ENCODE assay signal across 9 cellular contexts in genomic region chr1:6209661-6210605, GRCh38. TPM values are rescaled to one million over a fixed set of nuclear protein-coding genes. Genes with fewer than 3 reads are reported as not detected.
DNase-seq lines count a peak whose midpoint lies in the region; ATAC-seq, FAIRE-seq and TF ChIP-seq lines count a peak whose summit lies in the region.
"Had no signal": no experiment of that assay in that cellular context is flagged by ENCODE, and none has a peak within 500 bp of the region (broad histone marks: within the 10 kb centered on the region; RNA-seq: fewer than 3 reads in every experiment).

No MANE protein-coding gene starts in this region.

- no peaks in the 10 kb centered on the region for H3K9me3 Mint-ChIP-seq in CD4-positive, CD25-positive, alpha-beta regulatory T cell
- no peaks in the 10 kb centered on the region for H3K9me3 Mint-ChIP-seq in activated naive CD4-positive, alpha-beta T cell treated with anti-CD3 and anti-CD28 coated beads for 36 hours

- peaks cover 0 to 18% (median 4%) of the 10 kb centered on the region in 4 donors for H3K4me1 Mint-ChIP-seq in CD4-positive, CD25-positive, alpha-beta regulatory T cell
- peaks cover 9% of the 10 kb centered on the region for H3K4me1 Mint-ChIP-seq in activated naive CD4-positive, alpha-beta T cell treated with anti-CD3 and anti-CD28 coated beads for 36 hours (ENCODE audit: low read depth)

- H3K27me3 ChIP-seq in CD4-positive, CD25-positive, alpha-beta regulatory T cell (ENCODE audit: control insufficient read depth, insufficient read depth, low read length), result peaks cover 2% of the 10 kb centered on the region
- H3K27me3 ChIP-seq in HCT116 (ENCODE audit: insufficient read depth, low read length) (no peaks in the 10 kb centered on the region), lower lobe of right lung (ENCODE audit: low read depth) (peaks cover 24% of the 10 kb centered on the region), small intestine (ENCODE audit: control insufficient read depth in 2 of 2, insufficient read depth in 2 of 2, low read length in 2 of 2) (no peaks in the 10 kb centered on the region), suprapubic skin (peaks cover 32% of the 10 kb centered on the region)

- TF ChIP-seq CTCF in HCT116 (IDR thresholded peaks at IDR 0.05 in 2 of 3, conservative IDR thresholded peaks at IDR 0.05 in 1 of 3; ENCODE audit: borderline replicate concordance in 1 of 3, insufficient read depth in 1 of 3, low read depth in 2 of 3, low read length in 2 of 3) (peak in 2 of 3 experiments; percentile 23 to 46; a peak in 4 of 6 replicates), lower lobe of right lung (IDR thresholded peaks at IDR 0.05) (no peak), suprapubic skin (IDR thresholded peaks at IDR 0.05) (no peak)

- no peak for ATAC-seq in CD4-positive, CD25-positive, alpha-beta regulatory T cell (ENCODE audit: low read depth in 2 of 2)
- no peak for ATAC-seq in HCT116
- ATAC-seq in lower lobe of right lung, result no peak

- H3K4me3 ChIP-seq in CD4-positive, CD25-positive, alpha-beta regulatory T cell (ENCODE audit: low read depth, low read length), result no peak overlapping the region
- H3K4me3 ChIP-seq in HCT116 (replicated peaks in 1 of 2; ENCODE audit: low read depth in 1 of 2, low read length in 2 of 2) (no peak overlapping the region), lower lobe of right lung (peak overlapping the region; percentile 56), small intestine (ENCODE audit: low read depth in 1 of 2, low read length in 2 of 2) (no peak overlapping the region), suprapubic skin (no peak overlapping the region)

- H2AFZ ChIP-seq in HCT116 (ENCODE audit: low read depth, low read length, poor library complexity, severe bottlenecking), result no peak overlapping the region

- peaks cover 26% of the 10 kb centered on the region for H3K27me3 Mint-ChIP-seq in CD4-positive, CD25-positive, alpha-beta regulatory T cell
- peaks cover 32% of the 10 kb centered on the region for H3K27me3 Mint-ChIP-seq in activated naive CD4-positive, alpha-beta T cell treated with anti-CD3 and anti-CD28 coated beads for 36 hours (ENCODE audit: low read depth)

- no peaks in the 10 kb centered on the region for H3K36me3 Mint-ChIP-seq in CD4-positive, CD25-positive, alpha-beta regulatory T cell
- no peaks in the 10 kb centered on the region for H3K36me3 Mint-ChIP-seq in activated naive CD4-positive, alpha-beta T cell treated with anti-CD3 and anti-CD28 coated beads for 36 hours (ENCODE audit: low read depth)

- BruUV-seq in HCT116 (replicated peaks; lab: Mats Ljungman, UMichigan), result no TSS peak

- peaks cover 38% of the 10 kb centered on the region for H3K4me1 ChIP-seq in CD4-positive, CD25-positive, alpha-beta regulatory T cell (ENCODE audit: control insufficient read depth, insufficient read depth, low read length, poor library complexity, severe bottlenecking)
- H3K4me1 ChIP-seq in HCT116 (ENCODE audit: control insufficient read depth in 1 of 2, insufficient read depth in 2 of 2, low read length in 2 of 2), result peaks cover 0 to 15% of the 10 kb centered on the region in 2 experiments; a peak in 3 of 4 replicates
- H3K4me1 ChIP-seq in lower lobe of right lung, result peaks cover 34% of the 10 kb centered on the region
- H3K4me1 ChIP-seq in small intestine (ENCODE audit: control insufficient read depth in 2 of 2, insufficient read depth in 1 of 2, low read depth in 1 of 2, low read length in 1 of 2), result peaks cover 0 to 1% of the 10 kb centered on the region in 2 donors
- H3K4me1 ChIP-seq in suprapubic skin, result peaks cover 39% of the 10 kb centered on the region

- no peak for TF ChIP-seq POLR2A in HCT116 (IDR thresholded peaks at IDR 0.05; ENCODE audit: borderline replicate concordance, extremely low read depth, insufficient read depth, insufficient read length)
- no peak for TF ChIP-seq POLR2A in suprapubic skin (IDR thresholded peaks at IDR 0.05)

- no peak for TF ChIP-seq RAD21 in HCT116 (IDR thresholded peaks at IDR 0.05; ENCODE audit: low read depth)

- H3K9me3 ChIP-seq in CD4-positive, CD25-positive, alpha-beta regulatory T cell (ENCODE audit: control insufficient read depth in 2 of 2, low read length in 2 of 2), result no peaks in the 10 kb centered on the region
- H3K9me3 ChIP-seq in HCT116 (ENCODE audit: control insufficient read depth in 1 of 2, insufficient read depth in 1 of 2, low read depth in 1 of 2, low read length in 2 of 2) (no peaks in the 10 kb centered on the region), lower lobe of right lung (no peaks in the 10 kb centered on the region), small intestine (ENCODE audit: control insufficient read depth, low read depth) (no peaks in the 10 kb centered on the region), suprapubic skin (no peaks in the 10 kb centered on the region)

- H3K27ac ChIP-seq in CD4-positive, CD25-positive, alpha-beta regulatory T cell (ENCODE audit: insufficient read depth, low read length, poor library complexity, severe bottlenecking), result no peak overlapping the region
- H3K27ac ChIP-seq in HCT116 (ENCODE audit: low read depth, low read length) (no peak overlapping the region), lower lobe of right lung (no peak overlapping the region), small intestine (ENCODE audit: low read depth in 1 of 2, low read length in 1 of 2) (no peak overlapping the region), suprapubic skin (no peak overlapping the region)

- peaks cover 24% of the 10 kb centered on the region for H3K79me2 ChIP-seq in HCT116 (ENCODE audit: insufficient read depth, low read length)

- H4K20me1 ChIP-seq in HCT116 (ENCODE audit: insufficient read depth), result no peaks in the 10 kb centered on the region

- H3K9me2 ChIP-seq in HCT116 (ENCODE audit: insufficient read depth), result no peaks in the 10 kb centered on the region

- DNase-seq in CD4-positive, CD25-positive, alpha-beta regulatory T cell, result peak in 2 of 3 donors; percentile 18 to 24
- DNase-seq in HCT116 (ENCODE audit: low read depth, low spot score), result no peak
- DNase-seq in activated naive CD4-positive, alpha-beta T cell treated with anti-CD3 and anti-CD28 coated beads for 36 hours, result no peak
- no peak for DNase-seq in lower lobe of right lung
- no peak for DNase-seq in amniotic stem cell (lab: John Stamatoyannopoulos, UW)
- no peak for DNase-seq in small intestine
- no peak for DNase-seq in HTR-8/SVneo (ENCODE audit: insufficient read length, low spot score)
- DNase-seq in suprapubic skin (ENCODE audit: low spot score in 2 of 2), result no peak

- POLR2A ChIA-PET in HCT116 (lab: Charles Lee), result no interaction called here

- H3K27ac Mint-ChIP-seq in CD4-positive, CD25-positive, alpha-beta regulatory T cell, result no peak overlapping the region
- no peak overlapping the region for H3K27ac Mint-ChIP-seq in activated naive CD4-positive, alpha-beta T cell treated with anti-CD3 and anti-CD28 coated beads for 36 hours

- CTCF ChIA-PET in HCT116 (lab: Charles Lee), result no interaction called here
- CTCF ChIA-PET in activated naive CD4-positive, alpha-beta T cell treated with anti-CD3 and anti-CD28 coated beads for 36 hours (lab: Charles Lee), result interaction anchor here (0.6 kb wide), 1 partner anchor 97 kb away, joined by 3 read pairs; no protein-coding TSS in a partner anchor

- intact Hi-C loops in HCT116 (cut with micrococcal nuclease) (no loop called here), lower lobe of right lung (cut with DNase I) (no loop called here)
- intact Hi-C loops in activated naive CD4-positive, alpha-beta T cell treated with anti-CD3 and anti-CD28 coated beads for 36 hours (cut with micrococcal nuclease), result no loop called here

- H3K9ac ChIP-seq in HCT116 (ENCODE audit: low read length), result no peak overlapping the region

- no peaks in the 10 kb centered on the region for H3K36me3 ChIP-seq in CD4-positive, CD25-positive, alpha-beta regulatory T cell (ENCODE audit: control insufficient read depth, insufficient read depth, low read length)
- H3K36me3 ChIP-seq in HCT116 (ENCODE audit: control insufficient read depth in 1 of 2, insufficient read depth in 2 of 2, low read length in 2 of 2), result peaks cover 0 to 27% of the 10 kb centered on the region in 2 experiments; a peak in 2 of 4 replicates
- no peaks in the 10 kb centered on the region for H3K36me3 ChIP-seq in lower lobe of right lung
- H3K36me3 ChIP-seq in small intestine (ENCODE audit: control insufficient read depth in 2 of 2, insufficient read depth in 2 of 2, low read length in 2 of 2), result no peaks in the 10 kb centered on the region
- no peaks in the 10 kb centered on the region for H3K36me3 ChIP-seq in suprapubic skin

- peak overlapping the region in 3 of 4 donors; percentile 39 to 46 (median 43) for H3K4me3 Mint-ChIP-seq in CD4-positive, CD25-positive, alpha-beta regulatory T cell
- peak overlapping the region; percentile 12 for H3K4me3 Mint-ChIP-seq in activated naive CD4-positive, alpha-beta T cell treated with anti-CD3 and anti-CD28 coated beads for 36 hours

- 83 to 85% (median 85%) methylated on average over 14 to 17 of the region's 17 CpGs for WGBS in small intestine, 3 donors
- WGBS in suprapubic skin, result 75% methylated on average over 5 of the region's 17 CpGs

- no peak for FAIRE-seq in small intestine (lab: Jason Lieb, UNC)
- FAIRE-seq in HTR-8/SVneo (lab: Jason Lieb, UNC), result no peak

- H3K4me2 ChIP-seq in HCT116 (ENCODE audit: low read length), result no peak overlapping the region

- no peak for TF ChIP-seq EP300 in suprapubic skin (IDR thresholded peaks at IDR 0.05)

- RAD21 ChIA-PET in HCT116 (lab: Charles Lee; ENCODE audit: low non-redundant PET in 1 of 2, low total read pairs in 2 of 2, uncharacterized antibody in 2 of 2, unreplicated experiment in 2 of 2), result no interaction called here

RNA-seq across cellular contexts. Expression of gene RNF207, which starts 4.0 kb away (rescaled TPM):
- 8.4 TPM for total RNA-seq in CD4-positive, CD25-positive, alpha-beta regulatory T cell
- under 1 TPM; 0.08 to 0.52 (median 0.40) TPM for polyA plus RNA-seq in CD4-positive, CD25-positive, alpha-beta regulatory T cell
- total RNA-seq in HCT116 (2021; ENCODE audit: unreplicated experiment) (61.2 TPM), lower lobe of right lung (14.0 TPM), suprapubic skin (1 to 10 TPM; 4.6 to 9.8 (median 9.5) TPM)
- polyA plus RNA-seq in HCT116 (2012), result 28.4 and 32.1 TPM in 2 replicates
- total RNA-seq in activated naive CD4-positive, alpha-beta T cell treated with anti-CD3 and anti-CD28 coated beads for 36 hours, result 1 to 10 TPM; 3.2 to 4.1 TPM
- polyA plus RNA-seq in small intestine, result 10 to 100 TPM in 1 of 3 donors, 1 to 10 TPM in 2; 5.1 to 29.5 (median 5.7) TPM

RNA-seq across cellular contexts. Expression of gene RPL22, which starts 10.5 kb away (rescaled TPM):
- 405 TPM for total RNA-seq in CD4-positive, CD25-positive, alpha-beta regulatory T cell
- polyA plus RNA-seq in CD4-positive, CD25-positive, alpha-beta regulatory T cell, result 100 to 1,000 TPM; 152 to 238 (median 191) TPM
- total RNA-seq in HCT116 (2021; ENCODE audit: unreplicated experiment), result 456 TPM
- polyA plus RNA-seq in HCT116 (2012), result 563 and 639 TPM in 2 replicates
- total RNA-seq in activated naive CD4-positive, alpha-beta T cell treated with anti-CD3 and anti-CD28 coated beads for 36 hours, result 100 to 1,000 TPM; 507 to 553 TPM
- 317 TPM for total RNA-seq in lower lobe of right lung
- 100 to 1,000 TPM; 207 to 434 (median 284) TPM for polyA plus RNA-seq in small intestine
- total RNA-seq in suprapubic skin, result 100 to 1,000 TPM; 152 to 206 (median 171) TPM

RNA-seq across cellular contexts. Expression of gene ICMT, which starts 25.8 kb away (rescaled TPM):
- 9.1 TPM for total RNA-seq in CD4-positive, CD25-positive, alpha-beta regulatory T cell
- polyA plus RNA-seq in CD4-positive, CD25-positive, alpha-beta regulatory T cell, result 10 to 100 TPM; 18.2 to 22.3 (median 19.7) TPM
- 70.9 TPM for total RNA-seq in HCT116 (2021; ENCODE audit: unreplicated experiment)
- polyA plus RNA-seq in HCT116 (2012), result 33.0 and 41.7 TPM in 2 replicates
- total RNA-seq in activated naive CD4-positive, alpha-beta T cell treated with anti-CD3 and anti-CD28 coated beads for 36 hours, result 10 to 100 TPM; 31.3 to 33.2 TPM
- 49.0 TPM for total RNA-seq in lower lobe of right lung
- 10 to 100 TPM; 16.5 to 37.0 (median 25.7) TPM for polyA plus RNA-seq in small intestine
- total RNA-seq in suprapubic skin, result 10 to 100 TPM; 20.2 to 65.0 (median 58.1) TPM

RNA-seq across cellular contexts. Expression of gene CHD5, which starts 29.8 kb away (rescaled TPM):
- total RNA-seq in CD4-positive, CD25-positive, alpha-beta regulatory T cell, result not detected
- not detected for polyA plus RNA-seq in CD4-positive, CD25-positive, alpha-beta regulatory T cell
- total RNA-seq in HCT116 (2021; ENCODE audit: unreplicated experiment) (6.1 TPM), lower lobe of right lung (0.56 TPM), suprapubic skin (under 1 TPM in 3 of 4 donors, not detected in 1; 0.04 to 0.36 (median 0.13) TPM)
- 5.0 and 6.3 TPM in 2 replicates for polyA plus RNA-seq in HCT116 (2012)
- total RNA-seq in activated naive CD4-positive, alpha-beta T cell treated with anti-CD3 and anti-CD28 coated beads for 36 hours, result under 1 TPM; 0.27 to 0.45 TPM
- polyA plus RNA-seq in small intestine, result 1 to 10 TPM in 1 of 3 donors, under 1 TPM in 1, not detected in 1; 0.67 to 1.8 TPM

RNA-seq across cellular contexts. Expression of gene HES3, which starts 34.0 kb away (rescaled TPM):
- total RNA-seq in CD4-positive, CD25-positive, alpha-beta regulatory T cell, result not detected
- polyA plus RNA-seq in CD4-positive, CD25-positive, alpha-beta regulatory T cell, result not detected
- not detected for total RNA-seq in HCT116 (2021; ENCODE audit: unreplicated experiment)
- not detected in 2 replicates for polyA plus RNA-seq in HCT116 (2012)
- total RNA-seq in activated naive CD4-positive, alpha-beta T cell treated with anti-CD3 and anti-CD28 coated beads for 36 hours, result not detected
- not detected for total RNA-seq in lower lobe of right lung
- polyA plus RNA-seq in small intestine, result not detected
- total RNA-seq in suprapubic skin, result not detected
- polyA plus RNA-seq: esophagus had no signal

Comparison
In these comparisons a context has a peak if more than half of its experiments do, and no peak if none do; other contexts are left out.
1. DNase-seq: peak in CD4-positive, CD25-positive, alpha-beta regulatory T cell (2 of 3); none in HCT116 (single experiment), activated naive CD4-positive, alpha-beta T cell treated with anti-CD3 and anti-CD28 coated beads for 36 hours (single experiment), lower lobe of right lung (single experiment), amniotic stem cell (single experiment), small intestine (single experiment), HTR-8/SVneo (single experiment) and suprapubic skin (0 of 2).
2. CTCF ChIP-seq: peak in HCT116 (2 of 3); none in lower lobe of right lung (single experiment) and suprapubic skin (0 of 2).